35 cellular contexts compared by ENCODE assay signal in the genomic region with DNA sequence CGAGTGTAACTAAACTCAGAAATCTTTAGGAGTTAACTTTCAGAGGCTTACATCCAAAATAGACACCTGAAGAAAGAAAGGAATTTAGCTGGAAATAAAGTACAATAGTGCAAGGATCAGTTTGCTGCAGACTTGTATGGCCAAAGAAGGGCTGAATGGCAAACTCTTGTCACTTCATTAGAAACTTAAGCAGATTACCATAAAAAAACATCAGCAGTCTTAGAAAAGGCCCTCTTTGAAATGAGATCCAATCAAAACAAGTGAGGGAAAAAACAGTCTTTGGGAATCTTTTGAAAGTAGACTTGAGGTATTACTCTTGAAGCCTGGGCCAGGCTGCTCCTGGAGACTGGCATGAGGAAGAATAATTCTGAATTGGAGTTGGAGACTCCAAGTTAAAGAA.
DNase-seq lines count a peak whose midpoint lies in the region; ATAC-seq and TF ChIP-seq lines count a peak whose summit lies in the region.
"Had no signal": no experiment of that assay in that cellular context is flagged by ENCODE, and none has a peak within 500 bp of the region (broad histone marks: within the 10 kb centered on the region; RNA-seq: fewer than 3 reads in every experiment).

No MANE protein-coding gene starts in this region.

- no peaks in the 10 kb centered on the region for H3K9me3 ChIP-seq in Karpas-422 (ENCODE audit: low read length)
- no peaks in the 10 kb centered on the region for H3K9me3 ChIP-seq in neural progenitor cell (ENCODE audit: low read depth)
- H3K9me3 ChIP-seq: A549; BLaER1; BLaER1 treated with 17β-estradiol and CSF1 and Interleukin-3, amounts not matched to agents 10 nM and 100 nM; Caco-2 had no signal

- H3K27me3 Mint-ChIP-seq in GM23338 (ENCODE audit: insufficient read depth, low read depth, poor library complexity) (peaks cover 3% of the 10 kb centered on the region), neural progenitor cell (ENCODE audit: insufficient read depth, low read depth) (no peaks in the 10 kb centered on the region)
- H3K27me3 Mint-ChIP-seq: B cell; CD4-positive, alpha-beta memory T cell; CD4-positive, alpha-beta T cell; CD4-positive, CD25-positive, alpha-beta regulatory T cell; CD8-positive, alpha-beta memory T cell had no signal

- H3K36me3 Mint-ChIP-seq in GM23338 (ENCODE audit: low read depth) (peaks cover 4% of the 10 kb centered on the region; the same call in 1 of the 3 replicates), neural progenitor cell (no peaks in the 10 kb centered on the region)
- H3K36me3 Mint-ChIP-seq: CD14-positive monocyte; CD4-positive, alpha-beta memory T cell; CD4-positive, CD25-positive, alpha-beta regulatory T cell; CD8-positive, alpha-beta memory T cell; CD8-positive, alpha-beta T cell had no signal

- H3K27ac ChIP-seq in GM23338 (ENCODE audit: low read depth) (no peak overlapping the region), Karpas-422 (ENCODE audit: low read length) (no peak overlapping the region), neural progenitor cell (no peak overlapping the region)
- H3K27ac ChIP-seq: 22Rv1; A549; BLaER1; BLaER1 treated with 17β-estradiol and CSF1 and Interleukin-3, amounts not matched to agents 10 nM and 100 nM; C4-2B had no signal

- H3K79me2 ChIP-seq in GM23338 (replicated peaks; ENCODE audit: insufficient read depth) (no peaks in the 10 kb centered on the region), Karpas-422 (ENCODE audit: low read length) (no peaks in the 10 kb centered on the region), neural progenitor cell (ENCODE audit: low read depth) (no peaks in the 10 kb centered on the region)

- H3K4me1 ChIP-seq in GM23338 (ENCODE audit: insufficient read depth) = peaks cover 6% of the 10 kb centered on the region; the same call in 1 of the 2 replicates
- no peaks in the 10 kb centered on the region; the same call in 1 of the 2 replicates for H3K4me1 ChIP-seq in Karpas-422 (ENCODE audit: low read length)
- peaks cover 13% of the 10 kb centered on the region for H3K4me1 ChIP-seq in neural progenitor cell
- H3K4me1 ChIP-seq: A549; BE2C; BLaER1; BLaER1 treated with 17β-estradiol and CSF1 and Interleukin-3, amounts not matched to agents 10 nM and 100 nM; Caco-2 had no signal

- H3K9ac ChIP-seq in Karpas-422 (ENCODE audit: low read length) (no peak overlapping the region), neural progenitor cell (no peak overlapping the region)
- H3K9ac ChIP-seq: BLaER1; BLaER1 treated with 17β-estradiol and CSF1 and Interleukin-3, amounts not matched to agents 10 nM and 100 nM had no signal

- DNase-seq in GM23338 (ENCODE audit: low spot score) (no peak), Karpas-422 (no peak), left kidney (ENCODE audit: low read depth, low spot score) (peak; percentile 8), neural progenitor cell (ENCODE audit: low spot score) (peak; percentile 53), erythroblast (lab: John Stamatoyannopoulos, UW) (no peak), mucosa of gallbladder (ENCODE audit: low spot score) (no peak)
- no peak for DNase-seq in NK-92 treated with Interleukin-12 subunit alpha and Interleukin-12 subunit beta, amount 100 ng/mL, for 24 hours (lab: John Stamatoyannopoulos, UW)
- DNase-seq: 8988T; ACHN; AML-193; BE2C; C1 segment of cervical spinal cord; Caco-2; Calu3; CD4-positive, alpha-beta memory T cell; CD4-positive, alpha-beta T cell; CD4-positive, CD25-positive, alpha-beta regulatory T cell; CD8-positive, alpha-beta memory T cell; CD8-positive, alpha-beta T cell; COR-L47; DMS 273 treated with DMSO at 0.1 percent for 48 hours; DMS153; DMS53; DMS79; DMS79 treated with DMSO at 0.1 percent for 48 hours; DND-41; EL had no signal

- no peak for ATAC-seq in GM23338
- no peak for ATAC-seq in HG03095 (IDR thresholded peaks at IDR 0.05; ENCODE audit: unreplicated experiment)
- ATAC-seq: A549; CD8-positive, alpha-beta T cell had no signal

- no peaks in the 10 kb centered on the region for H3K36me3 ChIP-seq in GM23338 (ENCODE audit: insufficient read depth)
- no peaks in the 10 kb centered on the region for H3K36me3 ChIP-seq in Karpas-422 (ENCODE audit: insufficient read depth, low read length)
- H3K36me3 ChIP-seq in neural progenitor cell = no peaks in the 10 kb centered on the region
- H3K36me3 ChIP-seq: BE2C; BLaER1; BLaER1 treated with 17β-estradiol and CSF1 and Interleukin-3, amounts not matched to agents 10 nM and 100 nM had no signal

- H4K20me1 ChIP-seq in GM23338 (replicated peaks; ENCODE audit: insufficient read depth) (no peaks in the 10 kb centered on the region), Karpas-422 (ENCODE audit: insufficient read depth, low read depth, low read length) (no peaks in the 10 kb centered on the region), neural progenitor cell (ENCODE audit: low read depth) (no peaks in the 10 kb centered on the region)
- H4K20me1 ChIP-seq: BLaER1; BLaER1 treated with 17β-estradiol and CSF1 and Interleukin-3, amounts not matched to agents 10 nM and 100 nM had no signal

- H3K27me3 ChIP-seq in GM23338 (ENCODE audit: insufficient read depth) = no peaks in the 10 kb centered on the region
- H3K27me3 ChIP-seq in Karpas-422 (ENCODE audit: low read length) = no peaks in the 10 kb centered on the region
- no peaks in the 10 kb centered on the region for H3K27me3 ChIP-seq in neural progenitor cell
- H3K27me3 ChIP-seq: BE2C; BLaER1; BLaER1 treated with 17β-estradiol and CSF1 and Interleukin-3, amounts not matched to agents 10 nM and 100 nM had no signal

- no peak overlapping the region for H3K4me3 ChIP-seq in GM23338
- H3K4me3 ChIP-seq in Karpas-422 (ENCODE audit: low read length) = no peak overlapping the region
- H3K4me3 ChIP-seq in neural progenitor cell = no peak overlapping the region
- H3K4me3 ChIP-seq: A549; BLaER1; BLaER1 treated with 17β-estradiol and CSF1 and Interleukin-3, amounts not matched to agents 10 nM and 100 nM had no signal

- TF ChIP-seq POLR2A in erythroblast (IDR thresholded peaks at IDR 0.05; ENCODE audit: low read length) = no peak

- TF ChIP-seq CTCF in GM23338 (conservative IDR thresholded peaks at IDR 0.05; ENCODE audit: low read depth in 2 of 2) (no peak), neural progenitor cell (IDR thresholded peaks at IDR 0.05) (no peak)

- H3K9me2 ChIP-seq in GM23338 (ENCODE audit: insufficient read depth) (peaks cover 21% of the 10 kb centered on the region), Karpas-422 (replicated peaks; ENCODE audit: insufficient read depth, low read length) (no peaks in the 10 kb centered on the region)

- H3K27ac Mint-ChIP-seq in GM23338 = no peak overlapping the region
- no peak overlapping the region for H3K27ac Mint-ChIP-seq in neural progenitor cell
- H3K27ac Mint-ChIP-seq: B cell; CD14-positive monocyte; CD4-positive, alpha-beta memory T cell; CD4-positive, alpha-beta T cell; CD4-positive, CD25-positive, alpha-beta regulatory T cell; CD8-positive, alpha-beta memory T cell; CD8-positive, alpha-beta T cell had no signal

- H3K4me1 Mint-ChIP-seq in GM23338 (peaks cover 8% of the 10 kb centered on the region), neural progenitor cell (peaks cover 3% of the 10 kb centered on the region)
- H3K4me1 Mint-ChIP-seq: B cell; CD4-positive, alpha-beta memory T cell; CD4-positive, CD25-positive, alpha-beta regulatory T cell; CD8-positive, alpha-beta memory T cell had no signal

- H3K4me3 Mint-ChIP-seq in GM23338 = no peak overlapping the region
- no peak overlapping the region for H3K4me3 Mint-ChIP-seq in neural progenitor cell
- H3K4me3 Mint-ChIP-seq: B cell; CD14-positive monocyte; CD4-positive, alpha-beta memory T cell; CD4-positive, alpha-beta T cell; CD4-positive, CD25-positive, alpha-beta regulatory T cell; CD8-positive, alpha-beta memory T cell; CD8-positive, alpha-beta T cell had no signal

- no peak overlapping the region for H3K4me2 ChIP-seq in GM23338
- H3K4me2 ChIP-seq in Karpas-422 (ENCODE audit: low read depth, low read length, poor library complexity, severe bottlenecking) = no peak overlapping the region
- H3K4me2 ChIP-seq in neural progenitor cell = peak overlapping the region; percentile 30
- H3K4me2 ChIP-seq: A549; BLaER1; BLaER1 treated with 17β-estradiol and CSF1 and Interleukin-3, amounts not matched to agents 10 nM and 100 nM had no signal

- H2AFZ ChIP-seq in GM23338 (0 out of 2 replicates have a peak overlapping the region, but pooled peaks have one; percentile 11), Karpas-422 (ENCODE audit: low read length) (peak overlapping the region; percentile 1), neural progenitor cell (replicated peaks) (no peak overlapping the region)

- H3F3A ChIP-seq in GM23338 (replicated peaks; ENCODE audit: low read depth) (no peaks in the 10 kb centered on the region), neural progenitor cell (ENCODE audit: low read depth) (no peaks in the 10 kb centered on the region)

- H3K9me3 Mint-ChIP-seq in GM23338 = peaks cover 8% of the 10 kb centered on the region
- H3K9me3 Mint-ChIP-seq in neural progenitor cell = peaks cover 5% of the 10 kb centered on the region

TF ChIP-seq in GM23338, 12 proteins besides CTCF, POLR2A, EP300 and RAD21 (continues in another document):
- TF ChIP-seq EZH2phosphoT487 (IDR thresholded peaks at IDR 0.05; ENCODE audit: unreplicated experiment) = no peak

Comparison
In these comparisons a context has a peak if more than half of its experiments do, and no peak if none do; other contexts are left out.
1. DNase-seq: peak in left kidney (single experiment) and neural progenitor cell (single experiment); none in GM23338 (single experiment), Karpas-422 (single experiment), erythroblast (0 of 2), mucosa of gallbladder (single experiment) and NK-92 treated with Interleukin-12 subunit alpha and Interleukin-12 subunit beta, amount 100 ng/mL, for 24 hours (single experiment).